8 cellular contexts compared by ENCODE assay signal in the genomic region with DNA sequence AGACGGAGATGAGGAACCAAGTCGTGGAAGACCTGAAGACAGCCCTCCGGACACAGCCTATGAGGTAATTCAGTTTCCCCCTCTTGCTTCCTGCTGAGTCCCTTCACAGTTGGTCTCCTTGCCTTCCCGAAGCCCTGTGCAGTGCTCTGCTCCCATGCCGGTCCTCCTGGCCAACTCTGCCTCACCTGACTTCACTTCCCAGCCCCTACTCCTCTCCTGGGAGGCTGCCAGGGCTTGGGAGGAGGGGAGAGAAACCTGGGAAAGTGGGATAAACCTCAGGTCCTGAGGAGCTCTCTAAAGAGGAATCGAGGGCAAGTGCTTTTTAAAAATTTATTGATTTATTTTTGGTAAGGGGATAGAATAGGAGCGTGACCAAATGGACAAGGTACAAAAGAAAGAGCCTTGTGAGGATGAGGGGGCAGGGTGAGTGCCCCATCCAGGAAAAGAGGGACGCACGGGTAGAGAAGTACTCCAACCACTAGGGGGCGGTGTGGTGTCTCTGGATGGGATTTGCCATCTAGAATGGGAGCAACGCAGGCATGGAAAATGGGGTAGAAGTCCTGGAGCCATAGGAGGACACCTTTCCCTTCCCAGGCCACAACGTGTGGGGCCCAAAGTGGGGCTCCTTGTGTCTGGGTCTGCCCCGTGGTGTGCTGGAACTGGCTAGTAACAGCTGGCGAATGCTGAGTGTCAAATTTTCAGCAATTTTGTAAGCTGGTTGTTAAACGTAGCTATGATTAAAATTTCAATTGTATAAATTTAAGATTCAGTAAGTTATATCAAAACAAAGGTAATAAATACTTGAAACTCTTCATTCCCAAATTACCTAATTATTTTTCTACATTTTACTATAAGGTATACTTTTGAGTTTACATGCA.
A peak's percentile ranks its signal among the peaks of the same experiment; 100 is the strongest.
DNase-seq lines count a peak whose midpoint lies in the region; ATAC-seq and TF ChIP-seq lines count a peak whose summit lies in the region.

No MANE protein-coding gene starts in this region.

- H3K27me3 ChIP-seq in foreskin keratinocyte = no peaks in the 10 kb centered on the region
- H3K27me3 ChIP-seq in ovary = no peaks in the 10 kb centered on the region
- no peaks in the 10 kb centered on the region for H3K27me3 ChIP-seq in upper lobe of left lung

- H3K4me3 ChIP-seq in ovary (no peak overlapping the region), upper lobe of left lung (no peak overlapping the region)

- peak; percentile 88 for TF ChIP-seq CTCF in GM12874 (IDR thresholded peaks at IDR 0.05; ENCODE audit: insufficient read depth, low read depth, low read length)
- peak; percentile 64 for TF ChIP-seq CTCF in foreskin keratinocyte (conservative IDR thresholded peaks at IDR 0.05)
- peak; percentile 57 for TF ChIP-seq CTCF in ovary (IDR thresholded peaks at IDR 0.05)
- peak; percentile 47 to 75 (median 64) for TF ChIP-seq CTCF in upper lobe of left lung (IDR thresholded peaks at IDR 0.05)

- H3K27ac ChIP-seq in foreskin keratinocyte (no peak overlapping the region), ovary (no peak overlapping the region), upper lobe of left lung (peak overlapping the region in 1 of 4 donors; percentile 26)

- H3K9me3 ChIP-seq in ovary = no peaks in the 10 kb centered on the region
- no peaks in the 10 kb centered on the region for H3K9me3 ChIP-seq in upper lobe of left lung

- TF ChIP-seq POLR2A in ovary (IDR thresholded peaks at IDR 0.05) = no peak
- no peak for TF ChIP-seq POLR2A in upper lobe of left lung (IDR thresholded peaks at IDR 0.05)

- ATAC-seq in foreskin keratinocyte (peak; percentile 63), upper lobe of left lung (ENCODE audit: low FRiP score in 2 of 2) (peak in 1 of 2 donors; percentile 66), HG02885 (IDR thresholded peaks at IDR 0.05; ENCODE audit: poor library complexity, unreplicated experiment) (no peak)

- H3K4me1 ChIP-seq in foreskin keratinocyte = no peaks in the 10 kb centered on the region
- H3K4me1 ChIP-seq in ovary (ENCODE audit: insufficient read depth) = no peaks in the 10 kb centered on the region
- H3K4me1 ChIP-seq in upper lobe of left lung = no peaks in the 10 kb centered on the region

- 73 to 76% (median 75%) methylated on average over 15 of the region's 15 CpGs for WGBS in ovary, 3 donors
- WGBS in upper lobe of left lung, 2 donors = 50 to 51% methylated on average over 15 of the region's 15 CpGs

- DNase-seq in A172 (ENCODE audit: low spot score) (peak; percentile 59), NCI-H82 treated with DMSO at 0.1 percent for 48 hours (lab: John Stamatoyannopoulos, UW; ENCODE audit: unreplicated experiment) (peak; percentile 45), foreskin keratinocyte (no peak), ovary (peak; percentile 64 to 84 (median 76)), upper lobe of left lung (peak in 1 of 2 donors; percentile 47)
- DNase-seq in activated T-cell treated with anti-CD3 and anti-CD28 coated beads, Interleukin-2, amount 50 U/mL, for 48 hours = peak; percentile 73 to 75

- H3K36me3 ChIP-seq in ovary = no peaks in the 10 kb centered on the region
- peaks cover 3 to 25% (median 15%) of the 10 kb centered on the region in 4 donors for H3K36me3 ChIP-seq in upper lobe of left lung

- TF ChIP-seq EP300 in ovary (IDR thresholded peaks at IDR 0.05) = no peak
- no peak for TF ChIP-seq EP300 in upper lobe of left lung (IDR thresholded peaks at IDR 0.05)

- intact Hi-C loops in ovary (cut with DNase I) = no loop called here

Comparison
In these comparisons a context has a peak if more than half of its experiments do, and no peak if none do; other contexts are left out.
1. DNase-seq: peak in A172 (single experiment), NCI-H82 treated with DMSO at 0.1 percent for 48 hours (single experiment), activated T-cell treated with anti-CD3 and anti-CD28 coated beads, Interleukin-2, amount 50 U/mL, for 48 hours (2 of 2) and ovary (5 of 5); none in foreskin keratinocyte (0 of 2).
2. Peak in every context shown above with its lines, with median percentiles within 50 percentile points of each other: CTCF ChIP-seq.